In genomic region chr5:150320048-150320555, GRCh38 we compare ENCODE assay signal across 9 cellular contexts. TPM values are rescaled to one million over a fixed set of nuclear protein-coding genes. Genes with fewer than 3 reads are reported as not detected.
DNase-seq lines count a peak whose midpoint lies in the region; ATAC-seq, FAIRE-seq and TF ChIP-seq lines count a peak whose summit lies in the region.
"Had no signal": no experiment of that assay in that cellular context is flagged by ENCODE, and none has a peak within 500 bp of the region (broad histone marks: within the 10 kb centered on the region; RNA-seq: fewer than 3 reads in every experiment).

No MANE protein-coding gene starts in this region.

- DNase-seq in C1 segment of cervical spinal cord (lab: John Stamatoyannopoulos, UW) (peak in 12 of 14 donors; percentile 19 to 79 (median 59)), RCC 7860 (ENCODE audit: low spot score) (peak; percentile 83), fibroblast of peridontal ligament (ENCODE audit: extremely low read depth) (peak; percentile 84), omental fat pad (ENCODE audit: low spot score) (peak; percentile 45), T-helper 2 cell (no peak)
- no peak for DNase-seq in CD4-positive, alpha-beta memory T cell
- no peak for DNase-seq in effector memory CD8-positive, alpha-beta T cell

- H3K4me3 Mint-ChIP-seq in CD4-positive, alpha-beta memory T cell, result no peak overlapping the region
- no peak overlapping the region for H3K4me3 Mint-ChIP-seq in effector memory CD8-positive, alpha-beta T cell
- H3K4me3 Mint-ChIP-seq: neural crest cell had no signal

- H3K27me3 Mint-ChIP-seq in CD4-positive, alpha-beta memory T cell, result peaks cover 0 to 2% of the 10 kb centered on the region in 2 donors
- H3K27me3 Mint-ChIP-seq in effector memory CD8-positive, alpha-beta T cell, result peaks cover 6 to 18% of the 10 kb centered on the region in 2 donors

- H3K4me1 Mint-ChIP-seq in CD4-positive, alpha-beta memory T cell, result peaks cover 0 to 2% (median 0%) of the 10 kb centered on the region in 4 donors
- H3K4me1 Mint-ChIP-seq in effector memory CD8-positive, alpha-beta T cell (ENCODE audit: low read depth in 2 of 2), result peaks cover 2 to 9% of the 10 kb centered on the region in 2 donors

- H3K4me3 ChIP-seq in CD4-positive, alpha-beta memory T cell (ENCODE audit: low read length in 2 of 2), result no peak overlapping the region

- peak; percentile 86 for FAIRE-seq in RCC 7860 (lab: Jason Lieb, UNC)

- no peaks in the 10 kb centered on the region for H3K27me3 ChIP-seq in CD4-positive, alpha-beta memory T cell (ENCODE audit: insufficient read depth, low read length)

- H3K4me1 ChIP-seq in CD4-positive, alpha-beta memory T cell (ENCODE audit: insufficient read depth, low read length), result no peaks in the 10 kb centered on the region

- TF ChIP-seq CTCF in omental fat pad (IDR thresholded peaks at IDR 0.05), result no peak

- POLR2A ChIA-PET in CD4-positive, alpha-beta memory T cell (lab: Charles Lee; ENCODE audit: partially characterized antibody), result no interaction called here

- intact Hi-C loops in CD4-positive, alpha-beta memory T cell (cut with micrococcal nuclease), result no loop called here

- H3K36me3 Mint-ChIP-seq in CD4-positive, alpha-beta memory T cell, result no peaks in the 10 kb centered on the region
- H3K36me3 Mint-ChIP-seq in effector memory CD8-positive, alpha-beta T cell (ENCODE audit: insufficient read depth), result no peaks in the 10 kb centered on the region

- CTCF ChIA-PET in CD4-positive, alpha-beta memory T cell (lab: Charles Lee; ENCODE audit: partially characterized antibody), result no interaction called here

- H3K27ac Mint-ChIP-seq in CD4-positive, alpha-beta memory T cell, result no peak overlapping the region
- H3K27ac Mint-ChIP-seq in effector memory CD8-positive, alpha-beta T cell, result no peak overlapping the region

- H3K9me3 ChIP-seq in CD4-positive, alpha-beta memory T cell (ENCODE audit: control insufficient read depth in 1 of 2, low read length in 2 of 2), result no peaks in the 10 kb centered on the region

- no peaks in the 10 kb centered on the region for H3K36me3 ChIP-seq in CD4-positive, alpha-beta memory T cell (ENCODE audit: insufficient read depth, low read length)

- no peak overlapping the region for H3K27ac ChIP-seq in CD4-positive, alpha-beta memory T cell (ENCODE audit: low read depth, low read length)

- no peaks in the 10 kb centered on the region for H3K9me3 Mint-ChIP-seq in CD4-positive, alpha-beta memory T cell
- H3K9me3 Mint-ChIP-seq in effector memory CD8-positive, alpha-beta T cell, result peaks cover 0 to 1% of the 10 kb centered on the region in 2 donors

- ATAC-seq in omental fat pad (ENCODE audit: low FRiP score), result peak; percentile 78
- ATAC-seq in GM18867 (IDR thresholded peaks at IDR 0.05; ENCODE audit: unreplicated experiment), result no peak
- ATAC-seq in effector memory CD8-positive, alpha-beta T cell (replicated peaks), result no peak

RNA-seq across cellular contexts. Expression of gene ARSI, which starts 17.4 kb away (rescaled TPM):
- 10 to 100 TPM in 1 of 4 donors, 1 to 10 TPM in 2, under 1 TPM in 1; 0.69 to 43.1 (median 3.6) TPM for total RNA-seq in omental fat pad
- not detected for total RNA-seq in CD4-positive, alpha-beta memory T cell
- not detected for polyA plus RNA-seq in CD4-positive, alpha-beta memory T cell

RNA-seq across cellular contexts. Expression of gene CAMK2A, which starts 30.5 kb away (rescaled TPM):
- 1 to 10 TPM in 1 of 4 donors, under 1 TPM in 1, not detected in 2; 0.28 to 2.9 TPM for total RNA-seq in omental fat pad
- not detected for total RNA-seq in CD4-positive, alpha-beta memory T cell
- not detected for polyA plus RNA-seq in CD4-positive, alpha-beta memory T cell

RNA-seq across cellular contexts. Expression of gene TCOF1, which starts 37.4 kb away (rescaled TPM):
- total RNA-seq in omental fat pad, result 10 to 100 TPM; 17.5 to 36.5 (median 20.3) TPM
- total RNA-seq in CD4-positive, alpha-beta memory T cell, result 10 to 100 TPM; 53.8 to 59.9 TPM
- polyA plus RNA-seq in CD4-positive, alpha-beta memory T cell, result 10 to 100 TPM in 1 of 2 donors, under 1 TPM in 1; 0.21 to 30.8 TPM

Comparison
In these comparisons a context has a peak if more than half of its experiments do, and no peak if none do; other contexts are left out.
1. DNase-seq: peak in C1 segment of cervical spinal cord (12 of 14), RCC 7860 (single experiment), fibroblast of peridontal ligament (single experiment) and omental fat pad (single experiment); none in CD4-positive, alpha-beta memory T cell (0 of 5), T-helper 2 cell (0 of 5) and effector memory CD8-positive, alpha-beta T cell (0 of 3).